Comparison of ENCODE assay signal across 26 cellular contexts in genomic region chr17:73285603-73285908, GRCh38. TPM values are rescaled to one million over a fixed set of nuclear protein-coding genes. Genes with fewer than 3 reads are reported as not detected.
A peak's percentile ranks its signal among the peaks of the same experiment; 100 is the strongest.
DNase-seq lines count a peak whose midpoint lies in the region; ATAC-seq and TF ChIP-seq lines count a peak whose summit lies in the region.
"Had no signal": no experiment of that assay in that cellular context is flagged by ENCODE, and none has a peak within 500 bp of the region (broad histone marks: within the 10 kb centered on the region; RNA-seq: fewer than 3 reads in every experiment).

No MANE protein-coding gene starts in this region.

- no peak overlapping the region for H3K9ac ChIP-seq in Karpas-422 (ENCODE audit: low read length)
- H3K9ac ChIP-seq: BLaER1 had no signal

- H3K27ac ChIP-seq in VCaP: peak overlapping the region; percentile 74
- peak overlapping the region in 45 of 59 donors; percentile 2 to 84 (median 59) for H3K27ac ChIP-seq in dorsolateral prefrontal cortex
- peak overlapping the region; percentile 60 to 86 for H3K27ac ChIP-seq in ovary
- peak overlapping the region; percentile 35 to 42 for H3K27ac ChIP-seq in thoracic aorta
- H3K27ac ChIP-seq in Karpas-422 (ENCODE audit: low read length): no peak overlapping the region
- H3K27ac ChIP-seq: SJCRH30 had no signal

- no peak overlapping the region for H3K4me2 ChIP-seq in Karpas-422 (ENCODE audit: low read depth, low read length, poor library complexity, severe bottlenecking)
- H3K4me2 ChIP-seq: smooth muscle cell had no signal

- H3K4me1 ChIP-seq in ovary (ENCODE audit: insufficient read depth) (peaks cover 64% of the 10 kb centered on the region), thoracic aorta (ENCODE audit: control insufficient read depth in 1 of 2, low read depth in 2 of 2) (peaks cover 22 to 80% of the 10 kb centered on the region in 2 donors), Karpas-422 (ENCODE audit: low read length) (peaks cover 16% of the 10 kb centered on the region)

- no peaks in the 10 kb centered on the region for H4K20me1 ChIP-seq in Karpas-422 (ENCODE audit: insufficient read depth, low read depth, low read length)

- intact Hi-C loops in dorsolateral prefrontal cortex (cut with DNase I): no loop called here
- intact Hi-C loops in ovary (cut with DNase I): no loop called here

- H3K4me3 ChIP-seq in dorsolateral prefrontal cortex: no peak overlapping the region
- no peak overlapping the region for H3K4me3 ChIP-seq in ovary
- no peak overlapping the region for H3K4me3 ChIP-seq in thoracic aorta
- H3K4me3 ChIP-seq in Karpas-422 (ENCODE audit: low read length): no peak overlapping the region
- H3K4me3 ChIP-seq: BLaER1, coronary artery, SJCRH30, smooth muscle cell, suprapubic skin had no signal

- TF ChIP-seq POLR2A in ovary (IDR thresholded peaks at IDR 0.05): no peak

- no peaks in the 10 kb centered on the region for H3K36me3 ChIP-seq in ovary
- peaks cover 15% of the 10 kb centered on the region for H3K36me3 ChIP-seq in thoracic aorta
- H3K36me3 ChIP-seq in Karpas-422 (ENCODE audit: insufficient read depth, low read length): no peaks in the 10 kb centered on the region
- H3K36me3 ChIP-seq: SJCRH30 had no signal

- no peaks in the 10 kb centered on the region for H3K79me2 ChIP-seq in Karpas-422 (ENCODE audit: low read length)

- TF ChIP-seq CTCF in VCaP (conservative IDR thresholded peaks at IDR 0.05) (no peak), dorsolateral prefrontal cortex (IDR thresholded peaks at IDR 0.05 in 54 of 56, conservative IDR thresholded peaks at IDR 0.05 in 2 of 56; ENCODE audit: low read depth in 1 of 56, partially characterized antibody in 56 of 56) (no peak), ovary (IDR thresholded peaks at IDR 0.05) (no peak), thoracic aorta (IDR thresholded peaks at IDR 0.05) (no peak)

- no peak overlapping the region for H2AFZ ChIP-seq in Karpas-422 (ENCODE audit: low read length)

- no peak for DNase-seq in dorsolateral prefrontal cortex
- peak in 2 of 5 donors; percentile 56 to 60 for DNase-seq in ovary
- no peak for DNase-seq in thoracic aorta (ENCODE audit: low spot score)
- DNase-seq in Karpas-422: no peak
- DNase-seq in stimulated activated naive CD4-positive, alpha-beta T cell treated with Interleukin-2 at 50 U/mL for 16 hours (lab: John Stamatoyannopoulos, UW): no peak
- DNase-seq: activated CD4-positive, CD25-positive, alpha-beta regulatory T cell; activated naive CD4-positive, alpha-beta T cell treated with anti-CD3 and anti-CD28 coated beads, Interleukin-2, amount 10 ng/mL, durations not matched to agents 7 days and 5 days; amygdala; mesendoderm; naive B cell; NCI-H1048; NCI-H1930; NCI-H345; NCI-H748 treated with DMSO at 0.1 percent for 48 hours; retina; SJCRH30; stimulated activated CD4-positive, alpha-beta T cell treated with anti-CD3 and anti-CD28 coated beads, Interleukin-2, amount 100 ng/mL, for 24 hours had no signal

- H3K9me3 ChIP-seq in ovary: no peaks in the 10 kb centered on the region
- no peaks in the 10 kb centered on the region for H3K9me3 ChIP-seq in thoracic aorta
- H3K9me3 ChIP-seq in Karpas-422 (ENCODE audit: low read length): no peaks in the 10 kb centered on the region
- H3K9me3 ChIP-seq: BLaER1, SJCRH30, suprapubic skin had no signal

- WGBS in ovary, 3 donors: 39 to 64% (median 53%) methylated on average over 15 of the region's 15 CpGs

- H3K9me2 ChIP-seq in Karpas-422 (replicated peaks; ENCODE audit: insufficient read depth, low read length): no peaks in the 10 kb centered on the region

- ATAC-seq in thoracic aorta (ENCODE audit: insufficient number of reproducible peaks, low FRiP score, low read depth) (no peak), HG03469 (IDR thresholded peaks at IDR 0.05; ENCODE audit: unreplicated experiment) (no peak)
- ATAC-seq: esophagus mucosa, left lobe of liver had no signal

- H3K27me3 ChIP-seq in dorsolateral prefrontal cortex: no peaks in the 10 kb centered on the region
- H3K27me3 ChIP-seq in ovary: no peaks in the 10 kb centered on the region
- no peaks in the 10 kb centered on the region for H3K27me3 ChIP-seq in thoracic aorta (replicated peaks; ENCODE audit: insufficient read depth)
- H3K27me3 ChIP-seq in Karpas-422 (ENCODE audit: low read length): no peaks in the 10 kb centered on the region
- H3K27me3 ChIP-seq: BLaER1, SJCRH30, suprapubic skin had no signal

- TF ChIP-seq EP300 in ovary (IDR thresholded peaks at IDR 0.05): no peak

RNA-seq across cellular contexts. Expression of gene CPSF4L, which starts 23.9 kb away (rescaled TPM):
- total RNA-seq in dorsolateral prefrontal cortex (1 to 10 TPM in 2 of 120 experiments, under 1 TPM in 7, not detected in 111; 0.46 to 1.6 (median 0.68) TPM), ovary (under 1 TPM in 1 of 7 donors, not detected in 6; 0.25 TPM), thoracic aorta (not detected)
- not detected for polyA plus RNA-seq in ovary
- total RNA-seq in Karpas-422 (2014; rRNA removed; shearing (Covaris generic); ENCODE audit: low replicate concordance): not detected in 2 replicates
- total RNA-seq: esophagus mucosa, H4, SJCRH30, smooth muscle cell, suprapubic skin had no signal
- polyA plus RNA-seq: smooth muscle cell had no signal

RNA-seq across cellular contexts. Expression of gene CDC42EP4, which starts 26.2 kb away (rescaled TPM):
- total RNA-seq in dorsolateral prefrontal cortex (100 to 1,000 TPM in 13 of 120 experiments, 10 to 100 TPM in 107; 47.4 to 222 (median 76.7) TPM), ovary (100 to 1,000 TPM in 5 of 7 donors, 10 to 100 TPM in 2; 82.4 to 171 (median 120) TPM), thoracic aorta (100 to 1,000 TPM in 1 of 2 donors, 10 to 100 TPM in 1; 73.8 to 134 TPM)
- polyA plus RNA-seq in ovary: 100 to 1,000 TPM in 1 of 2 donors, 10 to 100 TPM in 1; 59.0 to 106 TPM
- not detected in 2 replicates for total RNA-seq in Karpas-422 (2014; rRNA removed; shearing (Covaris generic); ENCODE audit: low replicate concordance)

Comparison
In these comparisons a context has a peak if more than half of its experiments do, and no peak if none do; other contexts are left out.
1. RNA of gene CDC42EP4, which starts 26.2 kb away (total RNA-seq): 73.8 to 134 TPM in thoracic aorta, 82.4 to 171 TPM in ovary and 47.4 to 222 TPM in dorsolateral prefrontal cortex; not detected in Karpas-422; every median in the first group is over 10 times any median in the second.